Comparison of ENCODE assay signal across 8 cellular contexts in genomic region chr6:16711551-16712249, GRCh38. TPM values are rescaled to one million over a fixed set of nuclear protein-coding genes. Genes with fewer than 3 reads are reported as not detected.
DNase-seq lines count a peak whose midpoint lies in the region; ATAC-seq, FAIRE-seq and TF ChIP-seq lines count a peak whose summit lies in the region.

No MANE protein-coding gene starts in this region.

- no peak for FAIRE-seq in keratinocyte (lab: Jason Lieb, UNC)

- dilution Hi-C loops in keratinocyte (cut with MboI; ENCODE audit: extremely low pct_ligation_motif_present, low sequenced_read_pairs): no loop called here

- H3K27ac Mint-ChIP-seq in activated CD4-positive, alpha-beta T cell treated with anti-CD3 and anti-CD28 coated beads, Interleukin-2, amount 10 ng/mL, durations not matched to agents 24 days and 14 days: peak overlapping the region; percentile 85
- H3K27ac Mint-ChIP-seq in endothelial cell (ENCODE audit: unreplicated experiment): no peak overlapping the region

- peaks cover 36% of the 10 kb centered on the region for H3K4me1 ChIP-seq in keratinocyte (ENCODE audit: control insufficient read depth, extremely low read depth, insufficient read depth, low read length)

- no peaks in the 10 kb centered on the region for H3K9me1 ChIP-seq in keratinocyte (ENCODE audit: control insufficient read depth, extremely low read depth, insufficient read depth, low read length)

- H2AFZ ChIP-seq in keratinocyte (ENCODE audit: control insufficient read depth, low read length): no peak overlapping the region

- TF ChIP-seq CTCF in keratinocyte (optimal IDR thresholded peaks at IDR 0.05 in 1 of 3, IDR thresholded peaks at IDR 0.05 in 1 of 3, conservative IDR thresholded peaks at IDR 0.05 in 1 of 3; ENCODE audit: extremely low read depth in 1 of 3, insufficient read depth in 2 of 3, low read length in 3 of 3) (peak; percentile 23 to 51 (median 45)), endothelial cell (IDR thresholded peaks at IDR 0.05; ENCODE audit: unreplicated experiment) (no peak)

- DNase-seq in COLO668 (lab: John Stamatoyannopoulos, UW; ENCODE audit: unreplicated experiment) (peak; percentile 18), keratinocyte (ENCODE audit: low read depth, low spot score) (no peak), endothelial cell (ENCODE audit: low spot score) (no peak), GOT3 (lab: John Stamatoyannopoulos, UW) (no peak), SIG-M5 (lab: John Stamatoyannopoulos, UW) (no peak)
- DNase-seq in activated CD4-positive, alpha-beta T cell treated with anti-CD3 and anti-CD28 coated beads, Interleukin-2, amount 10 ng/mL, durations not matched to agents 24 days and 14 days: no peak
- DNase-seq in effector CD8-positive, alpha-beta T cell (lab: John Stamatoyannopoulos, UW): no peak

- H3K4me3 ChIP-seq in keratinocyte (ENCODE audit: control insufficient read depth in 2 of 3, extremely low read depth in 1 of 3, insufficient read depth in 2 of 3, low read depth in 1 of 3, low read length in 3 of 3): no peak overlapping the region

- peak overlapping the region; percentile 80 for H3K9ac ChIP-seq in keratinocyte (ENCODE audit: control insufficient read depth, extremely low read depth, insufficient read depth, low read length)

- no peaks in the 10 kb centered on the region for H3K9me3 Mint-ChIP-seq in activated CD4-positive, alpha-beta T cell treated with anti-CD3 and anti-CD28 coated beads, Interleukin-2, amount 10 ng/mL, durations not matched to agents 24 days and 14 days
- H3K9me3 Mint-ChIP-seq in endothelial cell (ENCODE audit: unreplicated experiment): no peaks in the 10 kb centered on the region

- no peaks in the 10 kb centered on the region for H3K36me3 ChIP-seq in keratinocyte (ENCODE audit: control insufficient read depth in 2 of 2, extremely low read depth in 1 of 2, insufficient read depth in 2 of 2, low read length in 2 of 2)

- H3K4me2 ChIP-seq in keratinocyte (ENCODE audit: control insufficient read depth, extremely low read depth, insufficient read depth, low read depth, low read length): peak overlapping the region; percentile 81

- peaks cover 16% of the 10 kb centered on the region for H3K36me3 Mint-ChIP-seq in activated CD4-positive, alpha-beta T cell treated with anti-CD3 and anti-CD28 coated beads, Interleukin-2, amount 10 ng/mL, durations not matched to agents 24 days and 14 days (ENCODE audit: low read depth)
- peaks cover 3% of the 10 kb centered on the region for H3K36me3 Mint-ChIP-seq in endothelial cell (ENCODE audit: low read depth, unreplicated experiment)

- H3K27me3 Mint-ChIP-seq in activated CD4-positive, alpha-beta T cell treated with anti-CD3 and anti-CD28 coated beads, Interleukin-2, amount 10 ng/mL, durations not matched to agents 24 days and 14 days: no peaks in the 10 kb centered on the region
- peaks cover 2% of the 10 kb centered on the region for H3K27me3 Mint-ChIP-seq in endothelial cell (ENCODE audit: unreplicated experiment)

- H3K4me3 Mint-ChIP-seq in activated CD4-positive, alpha-beta T cell treated with anti-CD3 and anti-CD28 coated beads, Interleukin-2, amount 10 ng/mL, durations not matched to agents 24 days and 14 days: peak overlapping the region; percentile 82
- H3K4me3 Mint-ChIP-seq in endothelial cell (ENCODE audit: unreplicated experiment): no peak overlapping the region

- ATAC-seq in HG02642 (IDR thresholded peaks at IDR 0.05; ENCODE audit: poor library complexity, unreplicated experiment): peak; percentile 3

- H3K27ac ChIP-seq in keratinocyte (ENCODE audit: control insufficient read depth, insufficient read depth, low read length): peak overlapping the region; percentile 96

- peaks cover 49% of the 10 kb centered on the region for H3K4me1 Mint-ChIP-seq in activated CD4-positive, alpha-beta T cell treated with anti-CD3 and anti-CD28 coated beads, Interleukin-2, amount 10 ng/mL, durations not matched to agents 24 days and 14 days
- no peaks in the 10 kb centered on the region for H3K4me1 Mint-ChIP-seq in endothelial cell (ENCODE audit: unreplicated experiment)

- H3K79me2 ChIP-seq in keratinocyte (ENCODE audit: control insufficient read depth, insufficient read depth, low read length): peaks cover 4% of the 10 kb centered on the region

- H3K9me3 ChIP-seq in keratinocyte (ENCODE audit: control insufficient read depth, low read depth, low read length): no peaks in the 10 kb centered on the region

- H4K20me1 ChIP-seq in keratinocyte (ENCODE audit: control insufficient read depth, extremely low read depth, insufficient read depth, low read length): no peaks in the 10 kb centered on the region

- intact Hi-C loops in activated CD4-positive, alpha-beta T cell treated with anti-CD3 and anti-CD28 coated beads, Interleukin-2, amount 10 ng/mL, durations not matched to agents 24 days and 14 days (cut with micrococcal nuclease): loop anchor here (1.0 to 5.0 kb wide), 8 partner anchors 7 to 389 kb away; partner anchors contain the start of gene ATXN1

- H3K27me3 ChIP-seq in keratinocyte (ENCODE audit: control insufficient read depth, extremely low read depth, insufficient read depth, low read length): no peaks in the 10 kb centered on the region

RNA-seq across cellular contexts. Expression of gene ATXN1, which starts 49.6 kb away (rescaled TPM):
- total RNA-seq in activated CD4-positive, alpha-beta T cell treated with anti-CD3 and anti-CD28 coated beads, Interleukin-2, amount 10 ng/mL, durations not matched to agents 24 days and 14 days: 62.4 and 70.0 TPM in 2 replicates
- polyA plus RNA-seq in keratinocyte: 9.4 to 9.7 TPM (median 9.4 TPM) in 3 replicates
- 6.3 TPM for polyA plus RNA-seq in keratinocyte (2011; ENCODE audit: low read depth)
- polyA plus RNA-seq in keratinocyte (2011; cell fraction: cytosol; rRNA removed): 7.3 and 7.5 TPM in 2 replicates
- polyA plus RNA-seq in keratinocyte (2011; cell fraction: nucleus; rRNA removed): 19.2 and 21.1 TPM in 2 replicates
- 8.8 and 11.5 TPM in 2 replicates for polyA plus RNA-seq in keratinocyte (2012; ENCODE audit: low replicate concordance)
- polyA minus RNA-seq in keratinocyte: 13.2 to 34.1 TPM (median 23.4 TPM) in 3 replicates
- polyA minus RNA-seq in keratinocyte (2011; cell fraction: cytosol; rRNA and poly(A)+ RNA removed): 8.1 TPM
- polyA minus RNA-seq in keratinocyte (2011; cell fraction: nucleus; rRNA and poly(A)+ RNA removed): 31.4 and 46.3 TPM in 2 replicates
- 18.7 TPM for total RNA-seq in endothelial cell (ENCODE audit: unreplicated experiment)
